19 cellular contexts compared by ENCODE assay signal in the genomic region with DNA sequence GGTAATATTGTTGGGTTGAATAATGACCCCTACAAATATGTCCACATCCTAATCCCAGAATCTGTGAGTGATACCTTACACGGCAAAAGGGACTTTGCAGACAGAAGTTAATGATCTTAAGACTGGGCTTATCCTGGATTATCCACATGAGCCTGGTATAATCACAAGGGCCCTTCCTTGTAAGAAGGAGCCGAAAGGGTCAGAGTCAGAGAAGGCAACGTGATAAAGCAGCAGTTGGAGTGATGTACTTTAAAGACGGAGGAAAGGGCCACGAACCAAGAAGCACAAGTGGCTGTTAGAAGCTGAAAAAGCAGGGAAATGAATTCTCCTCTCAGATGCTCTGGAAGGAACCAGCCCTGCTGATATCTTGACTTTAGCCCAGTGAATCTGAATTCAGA.
A peak's percentile ranks its signal among the peaks of the same experiment; 100 is the strongest.
DNase-seq lines count a peak whose midpoint lies in the region; ATAC-seq and TF ChIP-seq lines count a peak whose summit lies in the region.
"Had no signal": no experiment of that assay in that cellular context is flagged by ENCODE, and none has a peak within 500 bp of the region (broad histone marks: within the 10 kb centered on the region; RNA-seq: fewer than 3 reads in every experiment).

No MANE protein-coding gene starts in this region.

- H3K27ac ChIP-seq in HUES48 (ENCODE audit: low read depth, low read length) (peak overlapping the region; percentile 79), SJCRH30 (0 out of 2 replicates have a peak overlapping the region, but pooled peaks have one; percentile 13), neural progenitor cell (no peak overlapping the region), right atrium auricular region (no peak overlapping the region)
- H3K27ac ChIP-seq: C4-2B, KMS-11 had no signal

- DNase-seq in SJCRH30 = no peak
- no peak for DNase-seq in neural progenitor cell (ENCODE audit: low spot score)
- no peak for DNase-seq in left colon
- DNase-seq in right atrium auricular region (ENCODE audit: low spot score) = no peak
- no peak for DNase-seq in NCI-H187 (lab: John Stamatoyannopoulos, UW)
- DNase-seq: Caco-2; CD8-positive, alpha-beta T cell; DMS79 treated with DMSO at 0.1 percent for 48 hours; GF-D8; MM.1S; NCI-H2029 treated with DMSO at 0.1 percent for 48 hours; T-cell had no signal

- ATAC-seq in left colon (no peak), GM18505 (IDR thresholded peaks at IDR 0.05; ENCODE audit: unreplicated experiment) (no peak)
- ATAC-seq: CD8-positive, alpha-beta T cell; Right ventricle myocardium inferior; T-cell had no signal

- H3K4me3 Mint-ChIP-seq in neural progenitor cell = no peak overlapping the region
- H3K4me3 Mint-ChIP-seq: B cell; CD8-positive, alpha-beta T cell; IgD-negative memory B cell; T-cell had no signal

- no peak overlapping the region for H3K4me3 ChIP-seq in HUES48 (ENCODE audit: low read depth, low read length)
- H3K4me3 ChIP-seq in SJCRH30 = no peak overlapping the region
- no peak overlapping the region for H3K4me3 ChIP-seq in neural progenitor cell
- no peak overlapping the region for H3K4me3 ChIP-seq in right atrium auricular region

- no peaks in the 10 kb centered on the region for H3K36me3 Mint-ChIP-seq in neural progenitor cell
- H3K36me3 Mint-ChIP-seq: CD8-positive, alpha-beta T cell; IgD-negative memory B cell; T-cell had no signal

- H3K9me3 ChIP-seq in HUES48 (ENCODE audit: control insufficient read depth, insufficient read depth, low read length) = no peaks in the 10 kb centered on the region
- H3K9me3 ChIP-seq in SJCRH30 (replicated peaks) = no peaks in the 10 kb centered on the region
- no peaks in the 10 kb centered on the region for H3K9me3 ChIP-seq in neural progenitor cell (ENCODE audit: low read depth)
- H3K9me3 ChIP-seq in right atrium auricular region = no peaks in the 10 kb centered on the region
- H3K9me3 ChIP-seq: Caco-2 had no signal

- no peak overlapping the region for H3K4me2 ChIP-seq in neural progenitor cell
- H3K4me2 ChIP-seq: KMS-11 had no signal

- no peak overlapping the region for H2AFZ ChIP-seq in neural progenitor cell (replicated peaks)

- TF ChIP-seq POLR2A in GM18505 (IDR thresholded peaks at IDR 0.05; ENCODE audit: borderline replicate concordance, extremely low read depth, insufficient read depth, insufficient read length) = no peak

- no peaks in the 10 kb centered on the region for H3K9me3 Mint-ChIP-seq in neural progenitor cell
- H3K9me3 Mint-ChIP-seq: CD8-positive, alpha-beta T cell; T-cell had no signal

- H3K79me2 ChIP-seq in neural progenitor cell (ENCODE audit: low read depth) = no peaks in the 10 kb centered on the region

- H3K4me1 Mint-ChIP-seq in neural progenitor cell = peaks cover 27% of the 10 kb centered on the region
- H3K4me1 Mint-ChIP-seq: B cell, IgD-negative memory B cell had no signal

- no peaks in the 10 kb centered on the region for H3F3A ChIP-seq in neural progenitor cell (ENCODE audit: low read depth)

- TF ChIP-seq CTCF in neural progenitor cell (IDR thresholded peaks at IDR 0.05) = no peak
- TF ChIP-seq CTCF in right atrium auricular region (IDR thresholded peaks at IDR 0.05) = no peak

- intact Hi-C loops in left colon (cut with DNase I, micrococcal nuclease) = no loop called here

- H3K27ac Mint-ChIP-seq in neural progenitor cell = peak overlapping the region; percentile 80
- H3K27ac Mint-ChIP-seq: B cell; CD8-positive, alpha-beta T cell; IgD-negative memory B cell; T-cell had no signal

- H3K36me3 ChIP-seq in HUES48 (ENCODE audit: control insufficient read depth, insufficient read depth, low read length) (no peaks in the 10 kb centered on the region), SJCRH30 (no peaks in the 10 kb centered on the region), neural progenitor cell (no peaks in the 10 kb centered on the region), right atrium auricular region (no peaks in the 10 kb centered on the region)

- H3K27me3 ChIP-seq in HUES48 (ENCODE audit: control insufficient read depth, insufficient read depth, low read length) (no peaks in the 10 kb centered on the region), SJCRH30 (no peaks in the 10 kb centered on the region), neural progenitor cell (no peaks in the 10 kb centered on the region), right atrium auricular region (no peaks in the 10 kb centered on the region)

- H3K9ac ChIP-seq in HUES48 (ENCODE audit: low read depth, low read length) (no peak overlapping the region), neural progenitor cell (no peak overlapping the region)
- H3K9ac ChIP-seq: KMS-11 had no signal

- H3K4me1 ChIP-seq in HUES48 (ENCODE audit: control insufficient read depth, insufficient read depth, low read length) (0 out of 2 replicates have a peak, but pooled peaks cover 2% of the 10 kb centered on the region), SJCRH30 (no peaks in the 10 kb centered on the region), neural progenitor cell (no peaks in the 10 kb centered on the region), right atrium auricular region (no peaks in the 10 kb centered on the region)
- H3K4me1 ChIP-seq: Caco-2 had no signal

- no peaks in the 10 kb centered on the region for H4K20me1 ChIP-seq in neural progenitor cell (ENCODE audit: low read depth)

- H3K27me3 Mint-ChIP-seq in neural progenitor cell (ENCODE audit: insufficient read depth, low read depth) = peaks cover 13% of the 10 kb centered on the region

Comparison
In these comparisons a context has a peak if more than half of its experiments do, and no peak if none do; other contexts are left out.
1. H3K27ac ChIP-seq: peak in HUES48 (single experiment) and SJCRH30 (single experiment); none in neural progenitor cell (single experiment) and right atrium auricular region (0 of 2).